1 cellular context compared by ENCODE assay signal in the genomic region with DNA sequence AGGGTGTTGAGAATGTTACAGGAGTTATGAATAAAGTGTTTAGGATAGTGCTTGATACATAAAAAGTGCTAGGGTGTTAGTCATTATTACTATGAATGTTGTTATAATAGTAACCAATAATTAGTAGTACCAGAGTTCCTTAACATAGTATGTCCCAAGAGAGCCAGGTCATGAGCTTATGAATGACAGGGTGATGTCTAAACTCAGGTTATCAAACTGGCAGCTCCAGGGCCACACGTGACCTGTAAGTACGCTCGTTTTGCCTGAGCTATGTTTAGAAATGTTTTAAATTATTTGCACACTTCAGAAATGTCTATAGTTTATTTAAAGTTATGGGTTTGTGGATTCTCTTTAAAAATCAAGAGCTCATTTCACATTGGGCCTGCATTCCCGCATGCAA.
TF ChIP-seq lines count a peak whose summit lies in the region.

No MANE protein-coding gene starts in this region.

TF ChIP-seq in GM12878, 131 proteins besides CTCF, POLR2A, EP300 and RAD21:
- TF ChIP-seq, protein P1, sequence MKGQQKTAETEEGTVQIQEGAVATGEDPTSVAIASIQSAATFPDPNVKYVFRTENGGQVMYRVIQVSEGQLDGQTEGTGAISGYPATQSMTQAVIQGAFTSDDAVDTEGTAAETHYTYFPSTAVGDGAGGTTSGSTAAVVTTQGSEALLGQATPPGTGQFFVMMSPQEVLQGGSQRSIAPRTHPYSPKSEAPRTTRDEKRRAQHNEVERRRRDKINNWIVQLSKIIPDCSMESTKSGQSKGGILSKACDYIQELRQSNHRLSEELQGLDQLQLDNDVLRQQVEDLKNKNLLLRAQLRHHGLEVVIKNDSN (IDR thresholded peaks at IDR 0.05; ENCODE audit: borderline replicate concordance, extremely low read length, insufficient read depth, low read depth, low read length), result peak; percentile 24
- TF ChIP-seq, protein P2, sequence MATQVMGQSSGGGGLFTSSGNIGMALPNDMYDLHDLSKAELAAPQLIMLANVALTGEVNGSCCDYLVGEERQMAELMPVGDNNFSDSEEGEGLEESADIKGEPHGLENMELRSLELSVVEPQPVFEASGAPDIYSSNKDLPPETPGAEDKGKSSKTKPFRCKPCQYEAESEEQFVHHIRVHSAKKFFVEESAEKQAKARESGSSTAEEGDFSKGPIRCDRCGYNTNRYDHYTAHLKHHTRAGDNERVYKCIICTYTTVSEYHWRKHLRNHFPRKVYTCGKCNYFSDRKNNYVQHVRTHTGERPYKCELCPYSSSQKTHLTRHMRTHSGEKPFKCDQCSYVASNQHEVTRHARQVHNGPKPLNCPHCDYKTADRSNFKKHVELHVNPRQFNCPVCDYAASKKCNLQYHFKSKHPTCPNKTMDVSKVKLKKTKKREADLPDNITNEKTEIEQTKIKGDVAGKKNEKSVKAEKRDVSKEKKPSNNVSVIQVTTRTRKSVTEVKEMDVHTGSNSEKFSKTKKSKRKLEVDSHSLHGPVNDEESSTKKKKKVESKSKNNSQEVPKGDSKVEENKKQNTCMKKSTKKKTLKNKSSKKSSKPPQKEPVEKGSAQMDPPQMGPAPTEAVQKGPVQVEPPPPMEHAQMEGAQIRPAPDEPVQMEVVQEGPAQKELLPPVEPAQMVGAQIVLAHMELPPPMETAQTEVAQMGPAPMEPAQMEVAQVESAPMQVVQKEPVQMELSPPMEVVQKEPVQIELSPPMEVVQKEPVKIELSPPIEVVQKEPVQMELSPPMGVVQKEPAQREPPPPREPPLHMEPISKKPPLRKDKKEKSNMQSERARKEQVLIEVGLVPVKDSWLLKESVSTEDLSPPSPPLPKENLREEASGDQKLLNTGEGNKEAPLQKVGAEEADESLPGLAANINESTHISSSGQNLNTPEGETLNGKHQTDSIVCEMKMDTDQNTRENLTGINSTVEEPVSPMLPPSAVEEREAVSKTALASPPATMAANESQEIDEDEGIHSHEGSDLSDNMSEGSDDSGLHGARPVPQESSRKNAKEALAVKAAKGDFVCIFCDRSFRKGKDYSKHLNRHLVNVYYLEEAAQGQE (IDR thresholded peaks at IDR 0.05; ENCODE audit: low read depth, low read length), result no peak
